14 cellular contexts compared by ENCODE assay signal in the genomic region with DNA sequence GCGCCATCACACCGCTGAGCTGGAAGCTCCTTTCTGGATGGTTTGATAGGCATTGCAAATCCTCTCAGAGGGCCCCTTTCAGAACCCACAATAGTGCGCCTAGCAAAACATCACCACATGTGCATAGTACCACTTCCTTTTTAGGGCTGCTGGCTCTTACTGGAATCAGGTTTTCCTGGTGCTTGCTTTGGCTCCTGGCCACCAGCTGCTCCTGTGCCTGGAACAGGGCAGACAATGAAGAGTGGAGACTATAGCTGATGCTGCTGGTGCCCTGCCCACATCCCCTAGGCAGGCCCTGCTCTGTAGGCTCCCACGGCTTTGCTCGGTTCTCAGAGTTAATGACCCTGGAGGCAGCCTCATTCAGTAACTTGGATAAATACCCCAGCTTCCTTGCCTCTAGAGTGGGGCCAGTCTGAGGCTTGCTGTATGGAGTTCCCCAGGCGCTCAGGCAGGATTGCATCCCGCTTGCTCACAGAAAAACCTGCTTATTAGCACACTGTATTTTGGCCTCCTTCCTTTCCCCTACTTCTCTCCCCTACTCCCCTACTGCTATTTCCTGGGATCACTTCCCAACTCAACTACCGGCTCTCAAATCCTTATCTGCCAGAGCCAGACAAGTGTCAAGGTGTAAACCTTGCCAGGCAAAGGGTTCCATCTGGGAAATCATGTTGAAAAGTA.
DNase-seq lines count a peak whose midpoint lies in the region; ATAC-seq and TF ChIP-seq lines count a peak whose summit lies in the region.
"Had no signal": no experiment of that assay in that cellular context is flagged by ENCODE, and none has a peak within 500 bp of the region (broad histone marks: within the 10 kb centered on the region; RNA-seq: fewer than 3 reads in every experiment).

No MANE protein-coding gene starts in this region.

- H3K36me3 Mint-ChIP-seq in stimulated activated memory B cell treated with anti-CD40 and anti-IgM and Interleukin-4, amounts not matched to agents 10 μg/mL and 1 μg/mL and 100 μg/mL, for 72 hours = no peaks in the 10 kb centered on the region
- no peaks in the 10 kb centered on the region for H3K36me3 Mint-ChIP-seq in nephron progenitor cell (ENCODE audit: low read depth)
- H3K36me3 Mint-ChIP-seq: activated naive CD4-positive, alpha-beta T cell treated with anti-CD3 and anti-CD28 coated beads, Interleukin-2, amount 50 U/mL, for 72 hours; naive thymus-derived CD8-positive, alpha-beta T cell had no signal

- H3K27ac ChIP-seq in SK-N-MC = no peak overlapping the region

- no peaks in the 10 kb centered on the region for H3K4me1 Mint-ChIP-seq in stimulated activated memory B cell treated with anti-CD40 and anti-IgM and Interleukin-4, amounts not matched to agents 10 μg/mL and 1 μg/mL and 100 μg/mL, for 72 hours
- H3K4me1 Mint-ChIP-seq in nephron progenitor cell = peaks cover 36% of the 10 kb centered on the region
- H3K4me1 Mint-ChIP-seq: naive thymus-derived CD8-positive, alpha-beta T cell had no signal

- intact Hi-C loops in left ventricle myocardium superior (cut with micrococcal nuclease) = no loop called here

- H3K4me3 ChIP-seq in SK-N-MC = no peak overlapping the region

- no peaks in the 10 kb centered on the region for H3K36me3 ChIP-seq in SK-N-MC (ENCODE audit: insufficient read depth, low read length)

- ATAC-seq in left ventricle myocardium superior = peak; percentile 85
- peak; percentile 10 for ATAC-seq in stimulated activated memory B cell treated with anti-CD40 and anti-IgM and Interleukin-4, amounts not matched to agents 10 μg/mL and 1 μg/mL and 100 μg/mL, for 72 hours
- ATAC-seq in GM18505 (IDR thresholded peaks at IDR 0.05; ENCODE audit: unreplicated experiment) = no peak
- ATAC-seq: activated naive CD4-positive, alpha-beta T cell treated with anti-CD3 and anti-CD28 coated beads, Interleukin-2, amount 50 U/mL, for 72 hours; left colon; naive thymus-derived CD8-positive, alpha-beta T cell had no signal

- DNase-seq in NCI-H2029 (lab: John Stamatoyannopoulos, UW) = peak; percentile 16
- DNase-seq in NCI-H2029 treated with DMSO at 0.1 percent for 48 hours (lab: John Stamatoyannopoulos, UW) = no peak
- peak; percentile 2 for DNase-seq in SK-N-MC (ENCODE audit: low read depth, low spot score)
- peak; percentile 40 for DNase-seq in left ventricle myocardium superior
- no peak for DNase-seq in dedifferentiated amniotic fluid mesenchymal stem cell (ENCODE audit: extremely low spot score)
- DNase-seq in nephron progenitor cell = no peak
- DNase-seq: activated CD4-positive, CD25-positive, alpha-beta regulatory T cell treated with anti-CD3 and anti-CD28 coated beads, Interleukin-2, amount 50 U/mL, for 72 hours; activated CD8-positive, alpha-beta memory T cell treated with anti-CD3 and anti-CD28 coated beads, Interleukin-2, amount 50 U/mL, for 48 hours; left colon; naive thymus-derived CD8-positive, alpha-beta T cell; T-helper 1 cell had no signal

- no peak for TF ChIP-seq POLR2A in GM18505 (IDR thresholded peaks at IDR 0.05; ENCODE audit: borderline replicate concordance, extremely low read depth, insufficient read depth, insufficient read length)

- no peaks in the 10 kb centered on the region for H3K9me3 ChIP-seq in SK-N-MC (ENCODE audit: low read depth, low read length)

- H3K4me3 Mint-ChIP-seq in stimulated activated memory B cell treated with anti-CD40 and anti-IgM and Interleukin-4, amounts not matched to agents 10 μg/mL and 1 μg/mL and 100 μg/mL, for 72 hours = no peak overlapping the region
- H3K4me3 Mint-ChIP-seq in nephron progenitor cell = no peak overlapping the region
- H3K4me3 Mint-ChIP-seq: naive thymus-derived CD8-positive, alpha-beta T cell had no signal

- no peak overlapping the region for H3K27ac Mint-ChIP-seq in stimulated activated memory B cell treated with anti-CD40 and anti-IgM and Interleukin-4, amounts not matched to agents 10 μg/mL and 1 μg/mL and 100 μg/mL, for 72 hours
- H3K27ac Mint-ChIP-seq in nephron progenitor cell = no peak overlapping the region
- H3K27ac Mint-ChIP-seq: activated naive CD4-positive, alpha-beta T cell treated with anti-CD3 and anti-CD28 coated beads, Interleukin-2, amount 50 U/mL, for 72 hours; naive thymus-derived CD8-positive, alpha-beta T cell had no signal

- H3K9ac ChIP-seq in SK-N-MC (ENCODE audit: insufficient read length) = no peak overlapping the region

- H3K9me3 Mint-ChIP-seq in stimulated activated memory B cell treated with anti-CD40 and anti-IgM and Interleukin-4, amounts not matched to agents 10 μg/mL and 1 μg/mL and 100 μg/mL, for 72 hours = peaks cover under 1% of the 10 kb centered on the region
- peaks cover under 1% of the 10 kb centered on the region for H3K9me3 Mint-ChIP-seq in nephron progenitor cell

- no peak for TF ChIP-seq CTCF in nephron progenitor cell (IDR thresholded peaks at IDR 0.05)

- H3K27me3 Mint-ChIP-seq in stimulated activated memory B cell treated with anti-CD40 and anti-IgM and Interleukin-4, amounts not matched to agents 10 μg/mL and 1 μg/mL and 100 μg/mL, for 72 hours = peaks cover 11% of the 10 kb centered on the region
- H3K27me3 Mint-ChIP-seq in nephron progenitor cell (ENCODE audit: low read depth, poor library complexity) = peaks cover 11% of the 10 kb centered on the region

Comparison
In these comparisons a context has a peak if more than half of its experiments do, and no peak if none do; other contexts are left out.
1. DNase-seq: peak in NCI-H2029 (single experiment), SK-N-MC (single experiment) and left ventricle myocardium superior (single experiment); none in NCI-H2029 treated with DMSO at 0.1 percent for 48 hours (single experiment), dedifferentiated amniotic fluid mesenchymal stem cell (single experiment) and nephron progenitor cell (single experiment).